In the genomic region with DNA sequence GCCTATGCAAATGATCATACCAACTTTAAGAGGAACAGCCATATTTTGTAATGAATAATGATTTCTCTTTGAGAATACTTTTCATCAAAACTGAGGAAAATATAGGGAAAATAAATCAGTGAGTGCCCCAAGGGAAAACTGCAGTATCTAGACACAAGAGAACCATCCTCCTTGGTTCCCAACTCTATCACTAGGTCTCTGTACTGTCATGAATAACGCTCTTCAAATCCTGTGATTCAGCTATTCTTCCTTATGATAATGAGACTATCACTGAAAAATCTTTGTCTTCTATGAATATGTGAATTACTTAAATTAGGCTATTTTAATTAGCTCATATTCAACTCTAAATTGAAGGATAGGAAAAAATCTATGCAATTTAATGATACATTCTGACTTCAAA, we compare ENCODE assay signal across 30 cellular contexts. TPM values are rescaled to one million over a fixed set of nuclear protein-coding genes. Genes with fewer than 3 reads are reported as not detected.
"Had no signal": no experiment of that assay in that cellular context is flagged by ENCODE, and none has a peak within 500 bp of the region (broad histone marks: within the 10 kb centered on the region; RNA-seq: fewer than 3 reads in every experiment).

No MANE protein-coding gene starts in this region.

- H3K36me3 ChIP-seq: ascending aorta, cardiac muscle cell had no signal

- H3K9me3 ChIP-seq: ascending aorta had no signal

- H3K4me1 ChIP-seq: ascending aorta had no signal

- H3K4me3 ChIP-seq: ascending aorta, cardiac muscle cell had no signal

- DNase-seq: activated B cell treated with CpG ODN at 0.5 μM for 24 hours; activated CD4-positive, alpha-beta memory T cell treated with anti-CD3 and anti-CD28 coated beads, Interleukin-2, amount 10 ng/mL, durations not matched to agents 7 days and 5 days; activated CD4-positive, alpha-beta T cell treated with anti-CD3 and anti-CD28 coated beads for 4 hours; activated CD4-positive, alpha-beta T cell treated with anti-CD3 and anti-CD28 coated beads, Interleukin-2, amount 10 ng/mL, durations not matched to agents 24 days and 14 days; activated CD4-positive, alpha-beta T cell treated with anti-CD3 and anti-CD28 coated beads, Interleukin-2, amount 50 U/mL, for 48 hours; activated CD4-positive, CD25-positive, alpha-beta regulatory T cell treated with anti-CD3 and anti-CD28 coated beads, Interleukin-2, amount 50 U/mL, for 72 hours; activated CD8-positive, alpha-beta memory T cell treated with anti-CD3 and anti-CD28 coated beads for 24 hours; activated CD8-positive, alpha-beta memory T cell treated with anti-CD3 and anti-CD28 coated beads, Interleukin-2, amount 10 ng/mL, durations not matched to agents 7 days and 5 days; activated CD8-positive, alpha-beta memory T cell treated with anti-CD3 and anti-CD28 coated beads, Interleukin-2, amount 50 U/mL, for 48 hours; activated CD8-positive, alpha-beta T cell treated with anti-CD3 and anti-CD28 coated beads, Interleukin-2, amount 10 ng/mL, durations not matched to agents 7 days and 5 days; activated effector memory CD4-positive, alpha-beta T cell treated with Interleukin-2 at 50 U/mL for 16 hours; activated gamma-delta T cell; activated naive CD4-positive, alpha-beta T cell treated with anti-CD3 and anti-CD28 coated beads, Interleukin-2, amount 10 ng/mL, durations not matched to agents 7 days and 5 days; activated naive CD4-positive, alpha-beta T cell treated with Interleukin-2 at 50 U/mL for 16 hours; activated naive CD8-positive, alpha-beta T cell treated with anti-CD3 and anti-CD28 coated beads, Interleukin-2, amount 10 ng/mL, durations not matched to agents 7 days and 5 days; activated naive CD8-positive, alpha-beta T cell treated with anti-CD3 and anti-CD28 coated beads, Interleukin-2, amount 50 U/mL, for 24 hours; activated T-cell treated with anti-CD3 and anti-CD28 coated beads, Interleukin-2, amount 50 U/mL, for 24 hours; activated T-cell treated with anti-CD3 and anti-CD28 coated beads, Interleukin-2, amount 50 U/mL, for 48 hours; amygdala; anterior cingulate cortex; caudate nucleus; cerebellar nuclear complex; T-helper 1 cell; T-helper 2 cell; T-helper 9 cell had no signal

- H3K27ac ChIP-seq: ascending aorta, cardiac muscle cell, VCaP had no signal

RNA-seq across cellular contexts. Expression of a gene that starts 2.3 kb away (rescaled TPM):
- total RNA-seq: activated B cell treated with CpG ODN at 0.5 μM for 24 hours; activated CD4-positive, alpha-beta memory T cell treated with anti-CD3 and anti-CD28 coated beads, Interleukin-2, amount 10 ng/mL, durations not matched to agents 7 days and 5 days; activated CD4-positive, alpha-beta T cell treated with anti-CD3 and anti-CD28 coated beads, Interleukin-2, amount 10 ng/mL, durations not matched to agents 24 days and 14 days; activated CD8-positive, alpha-beta memory T cell treated with anti-CD3 and anti-CD28 coated beads, Interleukin-2, amount 10 ng/mL, durations not matched to agents 7 days and 5 days; activated CD8-positive, alpha-beta T cell treated with anti-CD3 and anti-CD28 coated beads, Interleukin-2, amount 10 ng/mL, durations not matched to agents 7 days and 5 days; activated naive CD8-positive, alpha-beta T cell treated with anti-CD3 and anti-CD28 coated beads, Interleukin-2, amount 10 ng/mL, durations not matched to agents 7 days and 5 days; activated T-helper 2 cell treated with anti-CD3 and anti-CD28 coated beads, Interferon-gamma antibody, Interleukin-2, Interleukin-4, amounts not matched to agents 10 μg/mL and 5 μg/mL and 100 μg/mL, durations not matched to agents 14 hours and 24 hours and 36 hours; ascending aorta; bronchial epithelial cell; cardiac muscle cell had no signal

RNA-seq across cellular contexts. Expression of a gene that starts 14.1 kb away (rescaled TPM):
- total RNA-seq: activated CD8-positive, alpha-beta T cell treated with anti-CD3 and anti-CD28 coated beads, Interleukin-2, amount 10 ng/mL, durations not matched to agents 7 days and 5 days; ascending aorta; bronchial epithelial cell; cardiac muscle cell had no signal

RNA-seq across cellular contexts. Expression of a gene that starts 30.8 kb away (rescaled TPM):
- total RNA-seq: activated B cell treated with CpG ODN at 0.5 μM for 24 hours; activated CD4-positive, alpha-beta memory T cell treated with anti-CD3 and anti-CD28 coated beads, Interleukin-2, amount 10 ng/mL, durations not matched to agents 7 days and 5 days; activated CD4-positive, alpha-beta T cell treated with anti-CD3 and anti-CD28 coated beads, Interleukin-2, amount 10 ng/mL, durations not matched to agents 24 days and 14 days; activated CD8-positive, alpha-beta memory T cell treated with anti-CD3 and anti-CD28 coated beads, Interleukin-2, amount 10 ng/mL, durations not matched to agents 7 days and 5 days; activated CD8-positive, alpha-beta T cell treated with anti-CD3 and anti-CD28 coated beads, Interleukin-2, amount 10 ng/mL, durations not matched to agents 7 days and 5 days; activated naive CD8-positive, alpha-beta T cell treated with anti-CD3 and anti-CD28 coated beads, Interleukin-2, amount 10 ng/mL, durations not matched to agents 7 days and 5 days; activated T-helper 2 cell treated with anti-CD3 and anti-CD28 coated beads, Interferon-gamma antibody, Interleukin-2, Interleukin-4, amounts not matched to agents 10 μg/mL and 5 μg/mL and 100 μg/mL, durations not matched to agents 14 hours and 24 hours and 36 hours; ascending aorta; bronchial epithelial cell; cardiac muscle cell had no signal

RNA-seq across cellular contexts. Expression of a gene that starts 50.8 kb away (rescaled TPM):
- total RNA-seq: activated B cell treated with CpG ODN at 0.5 μM for 24 hours; activated CD4-positive, alpha-beta memory T cell treated with anti-CD3 and anti-CD28 coated beads, Interleukin-2, amount 10 ng/mL, durations not matched to agents 7 days and 5 days; activated CD4-positive, alpha-beta T cell treated with anti-CD3 and anti-CD28 coated beads, Interleukin-2, amount 10 ng/mL, durations not matched to agents 24 days and 14 days; activated CD8-positive, alpha-beta memory T cell treated with anti-CD3 and anti-CD28 coated beads, Interleukin-2, amount 10 ng/mL, durations not matched to agents 7 days and 5 days; activated CD8-positive, alpha-beta T cell treated with anti-CD3 and anti-CD28 coated beads, Interleukin-2, amount 10 ng/mL, durations not matched to agents 7 days and 5 days; activated naive CD8-positive, alpha-beta T cell treated with anti-CD3 and anti-CD28 coated beads, Interleukin-2, amount 10 ng/mL, durations not matched to agents 7 days and 5 days; activated T-helper 2 cell treated with anti-CD3 and anti-CD28 coated beads, Interferon-gamma antibody, Interleukin-2, Interleukin-4, amounts not matched to agents 10 μg/mL and 5 μg/mL and 100 μg/mL, durations not matched to agents 14 hours and 24 hours and 36 hours; ascending aorta; bronchial epithelial cell; cardiac muscle cell had no signal
